Comparison of ENCODE assay signal across 16 cellular contexts in the genomic region with DNA sequence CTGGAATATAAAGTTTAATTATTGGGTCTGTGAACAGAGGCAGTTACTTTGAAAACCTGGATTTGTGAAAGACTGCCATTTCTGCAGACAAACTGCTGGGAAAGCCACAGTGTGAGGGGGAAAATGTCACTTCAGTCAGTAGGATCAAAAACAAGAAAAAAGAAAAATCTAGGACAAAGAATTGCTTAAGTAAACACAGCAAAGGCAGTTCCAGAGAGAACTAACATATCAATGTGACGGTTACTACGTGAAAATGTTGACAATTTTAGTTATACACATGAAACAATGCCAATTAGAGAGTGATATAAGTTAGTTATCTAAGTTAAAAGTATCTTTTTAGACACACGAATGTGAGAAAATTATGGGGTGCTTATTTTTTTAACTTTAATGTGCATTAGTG.
DNase-seq lines count a peak whose midpoint lies in the region; ATAC-seq and TF ChIP-seq lines count a peak whose summit lies in the region.
"Had no signal": no experiment of that assay in that cellular context is flagged by ENCODE, and none has a peak within 500 bp of the region (broad histone marks: within the 10 kb centered on the region; RNA-seq: fewer than 3 reads in every experiment).

No MANE protein-coding gene starts in this region.

- H3K27me3 ChIP-seq in GM23338 (ENCODE audit: insufficient read depth) (no peaks in the 10 kb centered on the region), Loucy (ENCODE audit: insufficient read depth, low read length, poor library complexity, severe bottlenecking) (no peaks in the 10 kb centered on the region)
- H3K27me3 ChIP-seq: BLaER1 treated with 17β-estradiol and CSF1 and Interleukin-3, amounts not matched to agents 10 nM and 100 nM had no signal

- H3K4me3 ChIP-seq in GM23338 (no peak overlapping the region), Loucy (ENCODE audit: low read length, poor library complexity, severe bottlenecking) (no peak overlapping the region)
- H3K4me3 ChIP-seq: BLaER1 treated with 17β-estradiol and CSF1 and Interleukin-3, amounts not matched to agents 10 nM and 100 nM; GM12878 had no signal

- peaks cover 4% of the 10 kb centered on the region; the same call in 1 of the 2 replicates for H3K4me1 ChIP-seq in GM23338 (ENCODE audit: insufficient read depth)
- H3K4me1 ChIP-seq in Loucy (ENCODE audit: insufficient read depth, low read length, poor library complexity, severe bottlenecking): peaks cover 26% of the 10 kb centered on the region

- ATAC-seq in GM23338: no peak
- no peak for ATAC-seq in GM19452 (IDR thresholded peaks at IDR 0.05; ENCODE audit: unreplicated experiment)
- ATAC-seq: GM12878 had no signal

- no peak for DNase-seq in GM23338 (ENCODE audit: low spot score)
- DNase-seq in nephron progenitor cell: no peak
- DNase-seq in osteocyte (ENCODE audit: extremely low spot score, unreplicated experiment): no peak
- DNase-seq in caudate nucleus (lab: John Stamatoyannopoulos, UW): no peak
- DNase-seq in NCI-H345 treated with DMSO at 0.1 percent for 48 hours (lab: John Stamatoyannopoulos, UW; ENCODE audit: unreplicated experiment): no peak
- DNase-seq: ACHN; Calu3; CD4-positive, alpha-beta T cell; DMS79; HCEC 1CT; IMR-90 had no signal

- H3K9me3 Mint-ChIP-seq in GM23338 (peaks cover 14% of the 10 kb centered on the region), nephron progenitor cell (peaks cover 27% of the 10 kb centered on the region), osteocyte (ENCODE audit: unreplicated experiment) (peaks cover 33% of the 10 kb centered on the region)

- H3K4me2 ChIP-seq in GM23338 (no peak overlapping the region), Loucy (ENCODE audit: low read depth, low read length, poor library complexity, severe bottlenecking) (no peak overlapping the region)
- H3K4me2 ChIP-seq: BLaER1 treated with 17β-estradiol and CSF1 and Interleukin-3, amounts not matched to agents 10 nM and 100 nM had no signal

- H3K27me3 Mint-ChIP-seq in GM23338 (ENCODE audit: insufficient read depth, low read depth, poor library complexity) (peaks cover 2% of the 10 kb centered on the region), nephron progenitor cell (ENCODE audit: low read depth, poor library complexity) (no peaks in the 10 kb centered on the region), osteocyte (ENCODE audit: unreplicated experiment) (no peaks in the 10 kb centered on the region)
- H3K27me3 Mint-ChIP-seq: CD4-positive, alpha-beta T cell had no signal

- peaks cover 10% of the 10 kb centered on the region; the same call in 1 of the 2 replicates for H3K36me3 ChIP-seq in GM23338 (ENCODE audit: insufficient read depth)
- H3K36me3 ChIP-seq in Loucy (ENCODE audit: insufficient read depth, low read length): no peaks in the 10 kb centered on the region
- H3K36me3 ChIP-seq: BLaER1 treated with 17β-estradiol and CSF1 and Interleukin-3, amounts not matched to agents 10 nM and 100 nM had no signal

- H4K20me1 ChIP-seq in GM23338 (replicated peaks; ENCODE audit: insufficient read depth) (no peaks in the 10 kb centered on the region), Loucy (ENCODE audit: insufficient read depth, low read length, poor library complexity, severe bottlenecking) (no peaks in the 10 kb centered on the region)
- H4K20me1 ChIP-seq: BLaER1 treated with 17β-estradiol and CSF1 and Interleukin-3, amounts not matched to agents 10 nM and 100 nM had no signal

- H3K4me3 Mint-ChIP-seq in GM23338 (no peak overlapping the region), nephron progenitor cell (no peak overlapping the region), osteocyte (ENCODE audit: unreplicated experiment) (no peak overlapping the region)
- H3K4me3 Mint-ChIP-seq: CD4-positive, alpha-beta T cell had no signal

- no peak overlapping the region for H3K9ac ChIP-seq in Loucy (ENCODE audit: low read depth, low read length, poor library complexity, severe bottlenecking)
- H3K9ac ChIP-seq: BLaER1 treated with 17β-estradiol and CSF1 and Interleukin-3, amounts not matched to agents 10 nM and 100 nM had no signal

- H3K36me3 Mint-ChIP-seq in GM23338 (ENCODE audit: low read depth) (peaks cover 15% of the 10 kb centered on the region; the same call in 2 of the 3 replicates), nephron progenitor cell (ENCODE audit: low read depth) (peaks cover 27% of the 10 kb centered on the region), osteocyte (ENCODE audit: unreplicated experiment) (peaks cover 8% of the 10 kb centered on the region)

- H3F3A ChIP-seq in GM23338 (replicated peaks; ENCODE audit: low read depth) (no peaks in the 10 kb centered on the region), Loucy (ENCODE audit: low read depth) (no peaks in the 10 kb centered on the region)

- TF ChIP-seq CTCF in GM23338 (conservative IDR thresholded peaks at IDR 0.05; ENCODE audit: low read depth in 2 of 2): no peak
- TF ChIP-seq CTCF in Loucy (conservative IDR thresholded peaks at IDR 0.05; ENCODE audit: low read length): no peak
- no peak for TF ChIP-seq CTCF in nephron progenitor cell (IDR thresholded peaks at IDR 0.05)
- TF ChIP-seq CTCF in osteocyte (IDR thresholded peaks at IDR 0.05): no peak

- H2AFZ ChIP-seq in GM23338: no peak overlapping the region
- H2AFZ ChIP-seq in Loucy (ENCODE audit: low read length): peak overlapping the region; percentile 31; the same call in 1 of the 2 replicates

- peak overlapping the region; percentile 42 for H3K27ac Mint-ChIP-seq in GM23338
- H3K27ac Mint-ChIP-seq in nephron progenitor cell: peak overlapping the region; percentile 9
- H3K27ac Mint-ChIP-seq in osteocyte (ENCODE audit: unreplicated experiment): peak overlapping the region; percentile 71
- H3K27ac Mint-ChIP-seq: CD4-positive, alpha-beta T cell had no signal

- no peaks in the 10 kb centered on the region for H3K9me2 ChIP-seq in GM23338 (ENCODE audit: insufficient read depth)
- no peaks in the 10 kb centered on the region for H3K9me2 ChIP-seq in Loucy (replicated peaks; ENCODE audit: low read depth, low read length)

- H3K27ac ChIP-seq in GM23338 (ENCODE audit: low read depth) (no peak overlapping the region), caudate nucleus (ENCODE audit: low read depth, low read length) (no peak overlapping the region)
- H3K27ac ChIP-seq: BLaER1 treated with 17β-estradiol and CSF1 and Interleukin-3, amounts not matched to agents 10 nM and 100 nM; HL-60 had no signal

- peaks cover 4% of the 10 kb centered on the region; the same call in 1 of the 2 replicates for H3K9me3 ChIP-seq in Loucy (ENCODE audit: insufficient read depth, low read depth, low read length)

- H3K79me2 ChIP-seq in GM23338 (replicated peaks; ENCODE audit: insufficient read depth) (peaks cover 12% of the 10 kb centered on the region), Loucy (ENCODE audit: insufficient read depth, low read length) (no peaks in the 10 kb centered on the region)

- H3K4me1 Mint-ChIP-seq in GM23338 (peaks cover 12% of the 10 kb centered on the region; the same call in 2 of the 3 replicates), nephron progenitor cell (peaks cover 12% of the 10 kb centered on the region), osteocyte (ENCODE audit: unreplicated experiment) (peaks cover 26% of the 10 kb centered on the region)

TF ChIP-seq in GM23338, 12 proteins besides CTCF, POLR2A, EP300 and RAD21 (continues in another document):
- no peak for TF ChIP-seq EZH2 (IDR thresholded peaks at IDR 0.05; ENCODE audit: low read depth, unreplicated experiment)
- no peak for TF ChIP-seq POLR2AphosphoS5 (IDR thresholded peaks at IDR 0.05; ENCODE audit: low read depth)
- no peak for TF ChIP-seq JUNB (IDR thresholded peaks at IDR 0.05; ENCODE audit: unreplicated experiment)
- no peak for TF ChIP-seq NANOG (IDR thresholded peaks at IDR 0.05; ENCODE audit: borderline replicate concordance)
- TF ChIP-seq, protein P1, sequence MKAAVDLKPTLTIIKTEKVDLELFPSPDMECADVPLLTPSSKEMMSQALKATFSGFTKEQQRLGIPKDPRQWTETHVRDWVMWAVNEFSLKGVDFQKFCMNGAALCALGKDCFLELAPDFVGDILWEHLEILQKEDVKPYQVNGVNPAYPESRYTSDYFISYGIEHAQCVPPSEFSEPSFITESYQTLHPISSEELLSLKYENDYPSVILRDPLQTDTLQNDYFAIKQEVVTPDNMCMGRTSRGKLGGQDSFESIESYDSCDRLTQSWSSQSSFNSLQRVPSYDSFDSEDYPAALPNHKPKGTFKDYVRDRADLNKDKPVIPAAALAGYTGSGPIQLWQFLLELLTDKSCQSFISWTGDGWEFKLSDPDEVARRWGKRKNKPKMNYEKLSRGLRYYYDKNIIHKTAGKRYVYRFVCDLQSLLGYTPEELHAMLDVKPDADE (IDR thresholded peaks at IDR 0.05): no peak
- TF ChIP-seq STAT1 (IDR thresholded peaks at IDR 0.05; ENCODE audit: unreplicated experiment): no peak

Comparison
In these comparisons a context has a peak if more than half of its experiments do, and no peak if none do; other contexts are left out.
1. H3K27ac Mint-ChIP-seq: peak in every context shown above with its lines; median percentile 71 in osteocyte; 42 in GM23338; 9 in nephron progenitor cell.